ENCODE assay signal across 29 cellular contexts in the genomic region with DNA sequence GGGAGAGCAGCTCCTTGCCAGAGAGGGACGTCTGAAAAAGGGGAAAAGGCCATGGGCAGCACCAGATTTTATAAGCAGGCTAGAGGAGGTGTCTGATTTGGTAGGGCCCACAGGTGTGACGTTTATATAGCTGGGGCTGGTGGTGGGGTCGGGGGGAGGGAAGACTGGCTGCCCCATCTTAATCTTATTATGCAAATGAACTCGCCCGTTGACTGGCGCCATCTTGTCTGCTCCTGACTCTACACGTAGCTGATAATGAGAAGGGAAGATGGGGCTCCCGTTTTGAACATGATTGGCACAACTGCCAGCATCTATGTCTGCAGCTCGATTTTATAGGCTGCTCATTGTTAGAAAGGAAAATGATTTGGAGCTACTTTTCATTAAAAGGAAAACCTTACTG. TPM values are rescaled to one million over a fixed set of nuclear protein-coding genes. Genes with fewer than 3 reads are reported as not detected.
"Had no signal": no experiment of that assay in that cellular context is flagged by ENCODE, and none has a peak within 500 bp of the region (broad histone marks: within the 10 kb centered on the region; RNA-seq: fewer than 3 reads in every experiment).

No MANE protein-coding gene starts in this region.

- H3K36me3 Mint-ChIP-seq: mesothelial cell of epicardium; naive thymus-derived CD4-positive, alpha-beta T cell; neural progenitor cell; stimulated activated naive B cell treated with anti-CD40 and anti-IgM and Interleukin-4, amounts not matched to agents 10 μg/mL and 1 μg/mL and 100 μg/mL, for 72 hours had no signal

- DNase-seq: effector CD8-positive, alpha-beta T cell; endodermal cell; foreskin keratinocyte; heart left ventricle; left cardiac atrium; mesenchymal stem cell; mucosa of descending colon; naive thymus-derived CD4-positive, alpha-beta T cell; right lobe of liver; small intestine; stimulated activated CD4-positive, alpha-beta T cell treated with anti-CD3 and anti-CD28 coated beads, Interleukin-15, amount 100 ng/mL, for 24 hours; stimulated activated CD4-positive, alpha-beta T cell treated with anti-CD3 and anti-CD28 coated beads, Interleukin-2, amount 100 ng/mL, for 48 hours; stimulated activated naive B cell treated with anti-CD40 and anti-IgM and Interleukin-4, amounts not matched to agents 10 μg/mL and 1 μg/mL and 100 μg/mL, for 72 hours; transverse colon; upper lobe of right lung had no signal

- H3K4me1 ChIP-seq: esophagus muscularis mucosa, foreskin keratinocyte, gastroesophageal sphincter, heart left ventricle, left lung, neural progenitor cell, parathyroid adenoma, right lobe of liver, transverse colon, upper lobe of right lung, vagina had no signal

- H3K79me2 ChIP-seq: hepatocyte, parathyroid adenoma had no signal

- ATAC-seq: foreskin keratinocyte; gastroesophageal sphincter; heart left ventricle; left cardiac atrium; left lung; mucosa of descending colon; naive thymus-derived CD4-positive, alpha-beta T cell; right lobe of liver; stimulated activated naive B cell treated with anti-CD40 and anti-IgM and Interleukin-4, amounts not matched to agents 10 μg/mL and 1 μg/mL and 100 μg/mL, for 72 hours; upper lobe of right lung had no signal

- H3K9me3 Mint-ChIP-seq: endodermal cell, mesothelial cell of epicardium, nephron, neural progenitor cell had no signal

- H3K4me3 Mint-ChIP-seq: dendritic cell treated with granulocyte-macrophage colony-stimulating factor and Interleukin-4, amounts not matched to agents 40 ng/mL and 50 ng/mL, for 4 days; endodermal cell; mesothelial cell of epicardium; naive thymus-derived CD4-positive, alpha-beta T cell; nephron; neural progenitor cell; stimulated activated naive B cell treated with anti-CD40 and anti-IgM and Interleukin-4, amounts not matched to agents 10 μg/mL and 1 μg/mL and 100 μg/mL, for 72 hours; stimulated activated naive CD8-positive, alpha-beta T cell treated with anti-CD3 and anti-CD28 coated beads, Interleukin-15, Interleukin-2, amounts not matched to agents 100 ng/mL and 50 ng/mL, for 24 hours had no signal

- FAIRE-seq: islet of Langerhans, small intestine had no signal

- H3K9ac ChIP-seq: neural progenitor cell, parathyroid adenoma had no signal

- H3K4me1 Mint-ChIP-seq: naive thymus-derived CD4-positive, alpha-beta T cell; nephron; neural progenitor cell; stimulated activated naive B cell treated with anti-CD40 and anti-IgM and Interleukin-4, amounts not matched to agents 10 μg/mL and 1 μg/mL and 100 μg/mL, for 72 hours had no signal

- H3K27ac Mint-ChIP-seq: dendritic cell treated with granulocyte-macrophage colony-stimulating factor and Interleukin-4, amounts not matched to agents 40 ng/mL and 50 ng/mL, for 4 days; endodermal cell; mesothelial cell of epicardium; naive thymus-derived CD4-positive, alpha-beta T cell; nephron; neural progenitor cell; progenitor cell of endocrine pancreas; stimulated activated naive B cell treated with anti-CD40 and anti-IgM and Interleukin-4, amounts not matched to agents 10 μg/mL and 1 μg/mL and 100 μg/mL, for 72 hours; stimulated activated naive CD8-positive, alpha-beta T cell treated with anti-CD3 and anti-CD28 coated beads, Interleukin-15, Interleukin-2, amounts not matched to agents 100 ng/mL and 50 ng/mL, for 24 hours had no signal

- H3K27me3 Mint-ChIP-seq: dendritic cell treated with granulocyte-macrophage colony-stimulating factor and Interleukin-4, amounts not matched to agents 40 ng/mL and 50 ng/mL, for 4 days; naive thymus-derived CD4-positive, alpha-beta T cell; progenitor cell of endocrine pancreas; stimulated activated naive B cell treated with anti-CD40 and anti-IgM and Interleukin-4, amounts not matched to agents 10 μg/mL and 1 μg/mL and 100 μg/mL, for 72 hours; stimulated activated naive CD8-positive, alpha-beta T cell treated with anti-CD3 and anti-CD28 coated beads, Interleukin-15, Interleukin-2, amounts not matched to agents 100 ng/mL and 50 ng/mL, for 24 hours had no signal

- H3K36me3 ChIP-seq: esophagus muscularis mucosa, gastroesophageal sphincter, heart left ventricle, left lung, neural progenitor cell, right lobe of liver, transverse colon, upper lobe of right lung, vagina had no signal

- H3K9me3 ChIP-seq: esophagus muscularis mucosa, gastroesophageal sphincter, heart left ventricle, left lung, mucosa of descending colon, right lobe of liver, transverse colon, upper lobe of right lung, vagina had no signal

- H3K27ac ChIP-seq: epithelial cell of prostate, esophagus muscularis mucosa, foreskin keratinocyte, gastroesophageal sphincter, heart left ventricle, hepatocyte, left lung, neural progenitor cell, parathyroid adenoma, right lobe of liver, transverse colon, upper lobe of right lung, vagina had no signal

- H3K4me3 ChIP-seq: esophagus muscularis mucosa, gastroesophageal sphincter, heart left ventricle, hepatocyte, left lung, mucosa of descending colon, neural progenitor cell, right lobe of liver, transverse colon, upper lobe of right lung, vagina had no signal

- H3K4me2 ChIP-seq: hepatocyte, neural progenitor cell had no signal

- H2AFZ ChIP-seq: hepatocyte, neural progenitor cell, parathyroid adenoma had no signal

- H3K27me3 ChIP-seq: esophagus muscularis mucosa, foreskin keratinocyte, gastroesophageal sphincter, heart left ventricle, hepatocyte, left lung, neural progenitor cell, right lobe of liver, transverse colon, upper lobe of right lung, vagina had no signal

RNA-seq across cellular contexts. Expression of gene CADPS2, which starts 28.6 kb away (rescaled TPM):
- total RNA-seq: naive thymus-derived CD4-positive, alpha-beta T cell had no signal
- polyA plus RNA-seq: naive thymus-derived CD4-positive, alpha-beta T cell had no signal
